In the genomic region with DNA sequence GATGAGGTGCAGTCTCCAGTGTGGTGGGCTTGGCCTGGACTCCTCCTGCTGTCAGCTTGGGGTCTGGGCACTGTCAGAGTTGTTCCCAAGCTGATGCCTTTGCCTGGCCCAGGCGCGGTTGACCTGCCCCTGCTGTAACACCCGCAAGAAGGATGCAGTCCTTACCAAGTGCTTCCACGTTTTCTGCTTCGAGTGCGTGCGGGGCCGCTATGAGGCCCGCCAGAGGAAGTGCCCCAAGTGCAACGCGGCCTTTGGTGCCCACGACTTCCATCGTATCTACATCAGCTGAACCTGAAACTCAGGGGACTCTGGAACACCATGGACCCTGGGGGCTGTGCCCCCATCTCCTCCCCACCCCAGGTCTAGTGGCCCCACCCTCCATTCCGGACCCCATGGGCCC, we compare ENCODE assay signal across 30 cellular contexts.
"Had no signal": no experiment of that assay in that cellular context is flagged by ENCODE, and none has a peak within 500 bp of the region (broad histone marks: within the 10 kb centered on the region; RNA-seq: fewer than 3 reads in every experiment).

No MANE protein-coding gene starts in this region.

- H2AFZ ChIP-seq: PC-9 had no signal

- H3K27me3 ChIP-seq: adrenal gland, brain microvascular endothelial cell, SJCRH30 had no signal

- DNase-seq: activated CD4-positive, alpha-beta T cell treated with anti-CD3 and anti-CD28 coated beads for 1 hour; activated CD4-positive, alpha-beta T cell treated with anti-CD3 and anti-CD28 coated beads, Interleukin-2, amount 10 ng/mL, durations not matched to agents 24 days and 14 days; activated CD4-positive, alpha-beta T cell treated with anti-CD3 and anti-CD28 coated beads, Interleukin-2, amount 50 U/mL, for 48 hours; activated CD4-positive, CD25-positive, alpha-beta regulatory T cell; activated CD8-positive, alpha-beta T cell treated with anti-CD3 and anti-CD28 coated beads, Interleukin-2, amount 10 ng/mL, durations not matched to agents 7 days and 5 days; activated gamma-delta T cell treated with Interleukin-2 at 50 U/mL for 16 hours; activated naive CD4-positive, alpha-beta T cell treated with anti-CD3 and anti-CD28 coated beads for 36 hours; activated T-cell treated with anti-CD3 and anti-CD28 coated beads for 4 hours; activated T-cell treated with anti-CD3 and anti-CD28 coated beads, Interleukin-2, amount 50 U/mL, for 4 hours; adrenal gland; anterior cingulate cortex; brain microvascular endothelial cell; NCI-H1048; NCI-H1105 treated with DMSO at 0.1 percent for 48 hours; NCI-H1436; NCI-H1694; NCI-H2029 treated with DMSO at 0.1 percent for 48 hours; NCI-H2107; NCI-H2171; NCI-H510A; NCI-H526; NCI-H748 treated with DMSO at 0.1 percent for 48 hours; PC-9; SHP77; SJCRH30; T1000; WERI-Rb-1 had no signal

- H3K27ac ChIP-seq: adrenal gland, brain microvascular endothelial cell, PC-9, SJCRH30, SK-N-MC, WERI-Rb-1 had no signal

- H3K4me2 ChIP-seq: PC-9 had no signal

- H3K4me3 ChIP-seq: adrenal gland, PC-9, SJCRH30, SK-N-MC had no signal

- FAIRE-seq: RCC 7860 had no signal

- H3K9me3 ChIP-seq: adrenal gland, SJCRH30 had no signal

- ATAC-seq: activated CD8-positive, alpha-beta T cell treated with anti-CD3 and anti-CD28 coated beads, Interleukin-2, amount 10 ng/mL, durations not matched to agents 7 days and 5 days; activated naive CD4-positive, alpha-beta T cell treated with anti-CD3 and anti-CD28 coated beads, Interleukin-2, amount 50 U/mL, for 72 hours; activated T-cell treated with anti-CD3 and anti-CD28 coated beads, Interleukin-2, amount 50 U/mL, for 4 hours had no signal
